In the genomic region with DNA sequence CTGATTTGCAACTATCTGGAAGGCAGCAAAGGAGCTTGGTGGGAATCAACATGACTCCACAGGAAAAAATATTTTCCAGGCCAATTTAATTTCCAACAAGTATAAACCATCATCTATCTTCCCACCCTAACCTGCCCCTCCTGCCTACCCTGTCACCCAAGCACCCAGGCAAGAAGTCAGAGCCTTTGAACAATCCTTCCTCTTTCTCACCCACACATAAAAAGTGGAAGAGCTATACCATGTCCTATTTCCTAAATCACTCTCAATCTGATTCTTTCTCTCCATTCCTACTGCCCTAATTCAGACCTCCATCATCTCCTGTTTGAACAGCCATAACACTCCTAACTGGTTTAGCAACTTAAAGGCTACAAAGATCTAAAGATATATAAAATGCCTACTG, we compare ENCODE assay signal across 18 cellular contexts. TPM values are rescaled to one million over a fixed set of nuclear protein-coding genes. Genes with fewer than 3 reads are reported as not detected.
A peak's percentile ranks its signal among the peaks of the same experiment; 100 is the strongest.
DNase-seq lines count a peak whose midpoint lies in the region; ATAC-seq and TF ChIP-seq lines count a peak whose summit lies in the region.
"Had no signal": no experiment of that assay in that cellular context is flagged by ENCODE, and none has a peak within 500 bp of the region (broad histone marks: within the 10 kb centered on the region; RNA-seq: fewer than 3 reads in every experiment).

No MANE protein-coding gene starts in this region.

- H3K27ac Mint-ChIP-seq in nephron = peak overlapping the region in 2 of 3 experiments; percentile 6 to 9
- H3K27ac Mint-ChIP-seq: activated CD8-positive, alpha-beta memory T cell treated with anti-CD3 and anti-CD28 coated beads, Interleukin-2, amount 10 ng/mL, durations not matched to agents 7 days and 5 days; CD4-positive, alpha-beta memory T cell had no signal

- H3K27ac ChIP-seq in coronary artery (peak overlapping the region; percentile 63 to 72), testis (no peak overlapping the region)
- H3K27ac ChIP-seq: neutrophil had no signal

- peak; percentile 2 for ATAC-seq in Right ventricle myocardium inferior
- ATAC-seq: activated CD8-positive, alpha-beta memory T cell treated with anti-CD3 and anti-CD28 coated beads, Interleukin-2, amount 10 ng/mL, durations not matched to agents 7 days and 5 days had no signal

- H3K36me3 ChIP-seq in testis (ENCODE audit: low read depth, missing control alignments) = no peaks in the 10 kb centered on the region
- H3K36me3 ChIP-seq: neutrophil had no signal

- no peak for TF ChIP-seq POLR2A in testis (IDR thresholded peaks at IDR 0.05)

- DNase-seq in Right ventricle myocardium inferior (ENCODE audit: missing footprints) (no peak), cardiac septum (ENCODE audit: low spot score) (no peak), coronary artery (ENCODE audit: low spot score) (no peak), epidermal melanocyte (ENCODE audit: insufficient read length, low spot score) (no peak), NCI-H1436 treated with DMSO at 0.1 percent for 48 hours (lab: John Stamatoyannopoulos, UW) (no peak), testis (no peak), T-helper 1 cell (no peak)
- DNase-seq: ACHN; activated CD8-positive, alpha-beta memory T cell treated with anti-CD3 and anti-CD28 coated beads, Interleukin-2, amount 10 ng/mL, durations not matched to agents 7 days and 5 days; activated effector memory CD4-positive, alpha-beta T cell treated with Interleukin-2 at 50 U/mL for 16 hours; CD4-positive, alpha-beta memory T cell; EL; NCI-H1048; NCI-H2081 treated with DMSO at 0.1 percent for 48 hours; stimulated activated CD4-positive, alpha-beta T cell treated with anti-CD3 and anti-CD28 coated beads, Interleukin-4, amount 100 ng/mL, for 1 hour; T-helper 2 cell had no signal

- H3K4me3 Mint-ChIP-seq in nephron = no peak overlapping the region
- H3K4me3 Mint-ChIP-seq: activated CD8-positive, alpha-beta memory T cell treated with anti-CD3 and anti-CD28 coated beads, Interleukin-2, amount 10 ng/mL, durations not matched to agents 7 days and 5 days; CD4-positive, alpha-beta memory T cell had no signal

- intact Hi-C loops in Right ventricle myocardium inferior (cut with DNase I) (no loop called here), cardiac septum (cut with DNase I) (no loop called here), testis (cut with DNase I; ENCODE audit: low total_unique reads) (no loop called here)

- H3K27me3 ChIP-seq in testis = no peaks in the 10 kb centered on the region
- H3K27me3 ChIP-seq: neutrophil had no signal

- H3K4me3 ChIP-seq in coronary artery = no peak overlapping the region
- H3K4me3 ChIP-seq in testis = no peak overlapping the region

- H3K9me3 ChIP-seq in testis = no peaks in the 10 kb centered on the region
- H3K9me3 ChIP-seq: neutrophil had no signal

- H3K4me1 ChIP-seq in testis = peaks cover 8% of the 10 kb centered on the region

- TF ChIP-seq CTCF in coronary artery (IDR thresholded peaks at IDR 0.05) (no peak), nephron (IDR thresholded peaks at IDR 0.05; ENCODE audit: unreplicated experiment in 3 of 3) (no peak), testis (IDR thresholded peaks at IDR 0.05) (no peak)

- no peaks in the 10 kb centered on the region for H3K27me3 Mint-ChIP-seq in nephron (ENCODE audit: low read depth)

- H3K9me3 Mint-ChIP-seq in nephron = no peaks in the 10 kb centered on the region

- no peaks in the 10 kb centered on the region for H3K36me3 Mint-ChIP-seq in nephron (ENCODE audit: low read depth)
- H3K36me3 Mint-ChIP-seq: CD4-positive, alpha-beta memory T cell had no signal

- peaks cover 26% of the 10 kb centered on the region for H3K4me1 Mint-ChIP-seq in nephron
- H3K4me1 Mint-ChIP-seq: CD4-positive, alpha-beta memory T cell had no signal

RNA-seq across cellular contexts. Expression of gene SPIRE1, which starts 12.6 kb away (rescaled TPM):
- 43.7 TPM for total RNA-seq in Right ventricle myocardium inferior
- 87.1 TPM for total RNA-seq in cardiac septum
- 10 to 100 TPM; 46.8 to 67.6 TPM for total RNA-seq in testis
- polyA plus RNA-seq in testis (ENCODE audit: insufficient read depth, low read depth, low replicate concordance) = 83.5 TPM

RNA-seq across cellular contexts. Expression of gene CEP76, which starts 57.3 kb away (rescaled TPM):
- total RNA-seq in Right ventricle myocardium inferior = 3.4 TPM
- total RNA-seq in cardiac septum = 3.2 TPM
- 10 to 100 TPM; 26.7 to 48.6 TPM for total RNA-seq in testis
- polyA plus RNA-seq in testis (ENCODE audit: insufficient read depth, low read depth, low replicate concordance) = 44.5 TPM

RNA-seq across cellular contexts. Expression of gene PSMG2, which starts 57.6 kb away (rescaled TPM):
- total RNA-seq in Right ventricle myocardium inferior = 39.8 TPM
- 43.8 TPM for total RNA-seq in cardiac septum
- total RNA-seq in testis = 100 to 1,000 TPM; 114 to 132 TPM
- polyA plus RNA-seq in testis (ENCODE audit: insufficient read depth, low read depth, low replicate concordance) = 257 TPM

Comparison
In these comparisons a context has a peak if more than half of its experiments do, and no peak if none do; other contexts are left out.
1. H3K27ac ChIP-seq: peak in coronary artery (2 of 2); none in testis (0 of 2).